18 cellular contexts compared by ENCODE assay signal in genomic region chr6:112469306-112469705, GRCh38.
DNase-seq lines count a peak whose midpoint lies in the region; ATAC-seq and TF ChIP-seq lines count a peak whose summit lies in the region.
"Had no signal": no experiment of that assay in that cellular context is flagged by ENCODE, and none has a peak within 500 bp of the region (broad histone marks: within the 10 kb centered on the region; RNA-seq: fewer than 3 reads in every experiment).

No MANE protein-coding gene starts in this region.

- TF ChIP-seq CTCF in RWPE2 (IDR thresholded peaks at IDR 0.05; ENCODE audit: poor library complexity, severe bottlenecking) (no peak), mesothelial cell of epicardium (IDR thresholded peaks at IDR 0.05; ENCODE audit: unreplicated experiment) (no peak), gastrocnemius medialis (IDR thresholded peaks at IDR 0.05 in 4 of 5, conservative IDR thresholded peaks at IDR 0.05 in 1 of 5) (no peak), Peyer's patch (IDR thresholded peaks at IDR 0.05) (no peak)

- TF ChIP-seq POLR2A in gastrocnemius medialis (IDR thresholded peaks at IDR 0.05) = no peak
- TF ChIP-seq POLR2A in Peyer's patch (IDR thresholded peaks at IDR 0.05) = no peak

- H3K9ac ChIP-seq in GM23248 = peak overlapping the region; percentile 37; the same call in 1 of the 2 replicates

- H4K20me1 ChIP-seq in GM23248 (ENCODE audit: insufficient read depth) = no peaks in the 10 kb centered on the region

- ATAC-seq in RWPE2 (ENCODE audit: low read depth) = no peak
- no peak for ATAC-seq in HG03159 (IDR thresholded peaks at IDR 0.05; ENCODE audit: unreplicated experiment)
- no peak for ATAC-seq in gastrocnemius medialis

- peaks cover 12% of the 10 kb centered on the region for H3F3A ChIP-seq in GM23248 (ENCODE audit: insufficient read depth)

- H3K36me3 ChIP-seq in GM23248 (ENCODE audit: low read depth) = no peaks in the 10 kb centered on the region
- no peaks in the 10 kb centered on the region for H3K36me3 ChIP-seq in RWPE2 (ENCODE audit: low read depth)
- H3K36me3 ChIP-seq in gastrocnemius medialis = no peaks in the 10 kb centered on the region
- no peaks in the 10 kb centered on the region for H3K36me3 ChIP-seq in Peyer's patch
- H3K36me3 ChIP-seq: HAP-1, SJSA1 had no signal

- H3K27ac ChIP-seq in GM23248 = peak overlapping the region; percentile 44
- peak overlapping the region; percentile 85 for H3K27ac ChIP-seq in RWPE2 (ENCODE audit: poor library complexity, severe bottlenecking)
- H3K27ac ChIP-seq in gastrocnemius medialis = no peak overlapping the region
- H3K27ac ChIP-seq in Peyer's patch = no peak overlapping the region
- H3K27ac ChIP-seq: C4-2B, PC-9 had no signal

- DNase-seq in GM23248 (no peak), RWPE2 (ENCODE audit: low spot score) (no peak), mesothelial cell of epicardium (ENCODE audit: low spot score in 2 of 2, unreplicated experiment in 2 of 2) (no peak), gastrocnemius medialis (no peak), mucosa of gallbladder (ENCODE audit: low spot score) (no peak), Peyer's patch (no peak)
- DNase-seq: ACHN, AML-193, DMS79, NCI-H187, NCI-H2107, NCI-H524, NCI-H82 had no signal

- no peaks in the 10 kb centered on the region for H3K9me2 ChIP-seq in GM23248 (ENCODE audit: insufficient read depth)

- in situ Hi-C loops in GM23248 (cut with MboI) = no loop called here
- in situ Hi-C loops in gastrocnemius medialis (cut with MboI; ENCODE audit: low sequenced_read_pairs in 4 of 4) = no loop called here

- peaks cover 20% of the 10 kb centered on the region for H3K9me3 Mint-ChIP-seq in mesothelial cell of epicardium

- H3K27me3 Mint-ChIP-seq in mesothelial cell of epicardium (ENCODE audit: low read depth) = no peaks in the 10 kb centered on the region

- no peak overlapping the region for H3K4me3 ChIP-seq in GM23248
- H3K4me3 ChIP-seq in RWPE2 (ENCODE audit: severe bottlenecking) = no peak overlapping the region
- no peak overlapping the region for H3K4me3 ChIP-seq in gastrocnemius medialis
- no peak overlapping the region for H3K4me3 ChIP-seq in Peyer's patch
- H3K4me3 ChIP-seq: HAP-1, PC-9, SJSA1 had no signal

- H3K4me1 ChIP-seq in GM23248 (ENCODE audit: insufficient read depth) (peaks cover 37% of the 10 kb centered on the region), RWPE2 (ENCODE audit: insufficient read depth, poor library complexity, severe bottlenecking) (peaks cover 35% of the 10 kb centered on the region), gastrocnemius medialis (no peaks in the 10 kb centered on the region), Peyer's patch (no peaks in the 10 kb centered on the region)

- no peaks in the 10 kb centered on the region for H3K79me2 ChIP-seq in GM23248 (ENCODE audit: insufficient read depth)

- no peaks in the 10 kb centered on the region for H3K36me3 Mint-ChIP-seq in mesothelial cell of epicardium

- 66 to 75% methylated on average over 2 of the region's 2 CpGs for WGBS in GM23248 (ENCODE audit: low coverage in 1 of 2, low lambda C conversion rate in 2 of 2, missing lambda C conversion rate in 2 of 2), 2 experiments

- no peak overlapping the region for H3K4me3 Mint-ChIP-seq in mesothelial cell of epicardium

- H2AFZ ChIP-seq in GM23248 = peak overlapping the region; percentile 55
- H2AFZ ChIP-seq: PC-9 had no signal

- H3K9me3 ChIP-seq in GM23248 (ENCODE audit: low read depth) = no peaks in the 10 kb centered on the region
- no peaks in the 10 kb centered on the region for H3K9me3 ChIP-seq in RWPE2 (ENCODE audit: severe bottlenecking)
- H3K9me3 ChIP-seq in gastrocnemius medialis = no peaks in the 10 kb centered on the region
- no peaks in the 10 kb centered on the region for H3K9me3 ChIP-seq in Peyer's patch
- H3K9me3 ChIP-seq: HAP-1, SJSA1 had no signal

- peak overlapping the region; percentile 19 for H3K4me2 ChIP-seq in GM23248 (ENCODE audit: unreplicated experiment)
- H3K4me2 ChIP-seq: PC-9 had no signal

- H3K27me3 ChIP-seq in GM23248 (replicated peaks; ENCODE audit: insufficient read depth) (no peaks in the 10 kb centered on the region), RWPE2 (ENCODE audit: insufficient read depth, poor library complexity, severe bottlenecking) (no peaks in the 10 kb centered on the region), gastrocnemius medialis (no peaks in the 10 kb centered on the region), Peyer's patch (no peaks in the 10 kb centered on the region)
- H3K27me3 ChIP-seq: SJSA1 had no signal

- peak overlapping the region; percentile 92 for H3K27ac Mint-ChIP-seq in mesothelial cell of epicardium

- H3K4me1 Mint-ChIP-seq in mesothelial cell of epicardium = peaks cover 22% of the 10 kb centered on the region

- intact Hi-C loops in gastrocnemius medialis (cut with DNase I; ENCODE audit: low total_unique reads) = no loop called here

Comparison
In these comparisons a context has a peak if more than half of its experiments do, and no peak if none do; other contexts are left out.
1. H3K27ac ChIP-seq: peak in GM23248 (single experiment) and RWPE2 (single experiment); none in gastrocnemius medialis (0 of 4) and Peyer's patch (0 of 4).